14 cellular contexts compared by ENCODE assay signal in genomic region chr6:166929534-166930189, GRCh38. TPM values are rescaled to one million over a fixed set of nuclear protein-coding genes. Genes with fewer than 3 reads are reported as not detected.
DNase-seq lines count a peak whose midpoint lies in the region; ATAC-seq and TF ChIP-seq lines count a peak whose summit lies in the region.
"Had no signal": no experiment of that assay in that cellular context is flagged by ENCODE, and none has a peak within 500 bp of the region (broad histone marks: within the 10 kb centered on the region; RNA-seq: fewer than 3 reads in every experiment).

No MANE protein-coding gene starts in this region.

- H3K27ac Mint-ChIP-seq in stimulated activated naive CD8-positive, alpha-beta T cell treated with anti-CD3 and anti-CD28 coated beads, Interleukin-15, amount 100 ng/mL, for 72 hours, result peak overlapping the region; percentile 28 to 72
- H3K27ac Mint-ChIP-seq in T-helper 17 cell (peak overlapping the region; percentile 61), mesothelial cell of epicardium (no peak overlapping the region)

- WGBS in transverse colon (ENCODE audit: low coverage in 1 of 2), 2 donors, result 67 to 70% methylated on average over 5 to 9 of the region's 9 CpGs

- H3K4me3 Mint-ChIP-seq in stimulated activated naive CD8-positive, alpha-beta T cell treated with anti-CD3 and anti-CD28 coated beads, Interleukin-15, amount 100 ng/mL, for 72 hours, result no peak overlapping the region
- H3K4me3 Mint-ChIP-seq in T-helper 17 cell (no peak overlapping the region), mesothelial cell of epicardium (no peak overlapping the region)

- H3K4me1 ChIP-seq in transverse colon, result no peaks in the 10 kb centered on the region

- H3K9me3 ChIP-seq in T-helper 17 cell (ENCODE audit: control insufficient read depth, low read length, poor library complexity, severe bottlenecking) (no peaks in the 10 kb centered on the region), transverse colon (no peaks in the 10 kb centered on the region)

- no peak for DNase-seq in stimulated activated naive CD8-positive, alpha-beta T cell treated with anti-CD3 and anti-CD28 coated beads, Interleukin-15, amount 100 ng/mL, for 72 hours
- no peak for DNase-seq in stimulated activated naive CD8-positive, alpha-beta T cell treated with anti-CD3 and anti-CD28 coated beads, Interleukin-15, Interleukin-2, amounts not matched to agents 100 U/mL and 50 U/mL, for 24 hours
- DNase-seq in T-helper 17 cell (no peak), kidney glomerular epithelial cell (lab: John Stamatoyannopoulos, UW) (peak; percentile 12), transverse colon (no peak), mesothelial cell of epicardium (ENCODE audit: low spot score in 2 of 2, unreplicated experiment in 2 of 2) (no peak), AG20443 (ENCODE audit: low spot score) (no peak)
- DNase-seq: dorsolateral prefrontal cortex, GOT3, midbrain, NCI-H2081 treated with DMSO at 0.1 percent for 48 hours, NCI-H82 had no signal

- ATAC-seq in stimulated activated naive CD8-positive, alpha-beta T cell treated with anti-CD3 and anti-CD28 coated beads, Interleukin-15, amount 100 ng/mL, for 72 hours, result no peak
- no peak for ATAC-seq in stimulated activated naive CD8-positive, alpha-beta T cell treated with anti-CD3 and anti-CD28 coated beads, Interleukin-15, Interleukin-2, amounts not matched to agents 100 U/mL and 50 U/mL, for 24 hours
- ATAC-seq in T-helper 17 cell, result no peak
- ATAC-seq in GM21528 (IDR thresholded peaks at IDR 0.05; ENCODE audit: low FRiP score, unreplicated experiment), result no peak

- no peak overlapping the region for H3K27ac ChIP-seq in transverse colon
- H3K27ac ChIP-seq: VCaP had no signal

- H3K36me3 Mint-ChIP-seq in T-helper 17 cell (ENCODE audit: low read depth), result peaks cover 7% of the 10 kb centered on the region
- H3K36me3 Mint-ChIP-seq in mesothelial cell of epicardium, result peaks cover 3% of the 10 kb centered on the region

- no peak for TF ChIP-seq CTCF in transverse colon (IDR thresholded peaks at IDR 0.05)
- TF ChIP-seq CTCF in mesothelial cell of epicardium (IDR thresholded peaks at IDR 0.05; ENCODE audit: unreplicated experiment), result no peak

- peaks cover 0 to 9% (median 3%) of the 10 kb centered on the region in 4 donors for H3K36me3 ChIP-seq in transverse colon

- no peak for TF ChIP-seq EP300 in transverse colon (IDR thresholded peaks at IDR 0.05; ENCODE audit: low read depth)

- peaks cover 24% of the 10 kb centered on the region for H3K4me1 Mint-ChIP-seq in stimulated activated naive CD8-positive, alpha-beta T cell treated with anti-CD3 and anti-CD28 coated beads, Interleukin-15, amount 100 ng/mL, for 72 hours
- H3K4me1 Mint-ChIP-seq in T-helper 17 cell (peaks cover 31% of the 10 kb centered on the region), mesothelial cell of epicardium (peaks cover 2% of the 10 kb centered on the region)

- intact Hi-C loops in transverse colon (cut with DNase I; ENCODE audit: low total_unique reads), result no loop called here

- H3K9me3 Mint-ChIP-seq in stimulated activated naive CD8-positive, alpha-beta T cell treated with anti-CD3 and anti-CD28 coated beads, Interleukin-15, amount 100 ng/mL, for 72 hours, result no peaks in the 10 kb centered on the region
- no peaks in the 10 kb centered on the region for H3K9me3 Mint-ChIP-seq in mesothelial cell of epicardium

- in situ Hi-C loops in transverse colon (cut with MboI; ENCODE audit: low pct_ligation_motif_present in 1 of 4, low pct_unique_long_range_greater_than_20kb in 1 of 4, low sequenced_read_pairs in 3 of 4), result no loop called here

- H3K4me3 ChIP-seq in transverse colon, result no peak overlapping the region
- H3K4me3 ChIP-seq: dorsolateral prefrontal cortex had no signal

- H3K27me3 ChIP-seq in transverse colon, result no peaks in the 10 kb centered on the region
- H3K27me3 ChIP-seq: dorsolateral prefrontal cortex had no signal

- no peak for TF ChIP-seq POLR2A in transverse colon (IDR thresholded peaks at IDR 0.05)

- H3K27me3 Mint-ChIP-seq in stimulated activated naive CD8-positive, alpha-beta T cell treated with anti-CD3 and anti-CD28 coated beads, Interleukin-15, amount 100 ng/mL, for 72 hours, result no peaks in the 10 kb centered on the region
- H3K27me3 Mint-ChIP-seq in T-helper 17 cell (no peaks in the 10 kb centered on the region), mesothelial cell of epicardium (ENCODE audit: low read depth) (no peaks in the 10 kb centered on the region)

RNA-seq across cellular contexts. Expression of gene RNASET2, which starts 26.7 kb away (rescaled TPM):
- 100 to 1,000 TPM; 245 to 340 TPM for total RNA-seq in T-helper 17 cell
- total RNA-seq in transverse colon, result 100 to 1,000 TPM; 121 to 191 (median 176) TPM
- total RNA-seq in mesothelial cell of epicardium, result 37.0 to 42.3 TPM (median 41.5 TPM) in 3 replicates
